ENCODE assay signal across 39 cellular contexts in genomic region chr2:190405995-190406394, GRCh38.
"Had no signal": no experiment of that assay in that cellular context is flagged by ENCODE, and none has a peak within 500 bp of the region (broad histone marks: within the 10 kb centered on the region; RNA-seq: fewer than 3 reads in every experiment).

No MANE protein-coding gene starts in this region.

- H3K9me3 Mint-ChIP-seq: activated naive CD4-positive, alpha-beta T cell treated with anti-CD3 and anti-CD28 coated beads, Interleukin-2, amount 10 ng/mL, durations not matched to agents 7 days and 5 days; activated naive CD4-positive, alpha-beta T cell treated with anti-CD3 and anti-CD28 coated beads, Interleukin-2, amount 50 U/mL, for 24 hours; activated naive CD4-positive, alpha-beta T cell treated with anti-CD3 and anti-CD28 coated beads, Interleukin-2, amount 50 U/mL, for 72 hours; activated naive CD8-positive, alpha-beta T cell treated with anti-CD3 and anti-CD28 coated beads for 36 hours; activated naive CD8-positive, alpha-beta T cell treated with anti-CD3 and anti-CD28 coated beads, Interleukin-2, amount 10 ng/mL, durations not matched to agents 7 days and 5 days; activated naive CD8-positive, alpha-beta T cell treated with anti-CD3 and anti-CD28 coated beads, Interleukin-2, amount 50 U/mL, for 24 hours; activated T-cell treated with anti-CD3 and anti-CD28 coated beads, Interleukin-2, amount 50 U/mL, for 24 hours; activated T-cell treated with anti-CD3 and anti-CD28 coated beads, Interleukin-2, amount 50 U/mL, for 4 hours; activated T-cell treated with anti-CD3 and anti-CD28 coated beads, Interleukin-2, amount 50 U/mL, for 72 hours; activated T-helper 1 cell treated with anti-CD3 and anti-CD28 coated beads, Interleukin-12 subunit alpha, Interleukin-12 subunit beta, Interleukin-2, Interleukin-4 antibody, amounts not matched to agents 30 ng/mL and 10 ng/mL and 1 ng/mL, durations not matched to agents 14 hours and 24 hours and 36 hours; activated T-helper 17 cell treated with anti-CD3 and anti-CD28 coated beads, Interleukin-2, amount 50 U/mL, for 72 hours; activated T-helper 2 cell treated with anti-CD3 and anti-CD28 coated beads, Interferon-gamma antibody, Interleukin-2, Interleukin-4, amounts not matched to agents 10 μg/mL and 5 μg/mL and 100 μg/mL, durations not matched to agents 14 hours and 24 hours and 36 hours; brain; central memory CD8-positive, alpha-beta T cell had no signal

- ATAC-seq: activated naive CD4-positive, alpha-beta T cell treated with anti-CD3 and anti-CD28 coated beads, Interleukin-2, amount 50 U/mL, for 72 hours; activated naive CD8-positive, alpha-beta T cell treated with anti-CD3 and anti-CD28 coated beads, Interleukin-2, amount 50 U/mL, for 24 hours; activated T-cell treated with anti-CD3 and anti-CD28 coated beads, Interleukin-2, amount 50 U/mL, for 4 hours; activated T-cell treated with anti-CD3 and anti-CD28 coated beads, Interleukin-2, amount 50 U/mL, for 72 hours; activated T-helper 17 cell treated with anti-CD3 and anti-CD28 coated beads, Interleukin-2, amount 50 U/mL, for 72 hours; body of pancreas had no signal

- H3K4me3 Mint-ChIP-seq: activated naive CD4-positive, alpha-beta T cell treated with anti-CD3 and anti-CD28 coated beads for 36 hours; activated naive CD4-positive, alpha-beta T cell treated with anti-CD3 and anti-CD28 coated beads, Interleukin-2, amount 10 ng/mL, durations not matched to agents 7 days and 5 days; activated naive CD4-positive, alpha-beta T cell treated with anti-CD3 and anti-CD28 coated beads, Interleukin-2, amount 50 U/mL, for 24 hours; activated naive CD8-positive, alpha-beta T cell; activated naive CD8-positive, alpha-beta T cell treated with anti-CD3 and anti-CD28 coated beads for 36 hours; activated naive CD8-positive, alpha-beta T cell treated with anti-CD3 and anti-CD28 coated beads, Interleukin-2, amount 10 ng/mL, durations not matched to agents 7 days and 5 days; activated naive CD8-positive, alpha-beta T cell treated with anti-CD3 and anti-CD28 coated beads, Interleukin-2, amount 50 U/mL, for 24 hours; activated T-cell treated with anti-CD3 and anti-CD28 coated beads, Interleukin-2, amount 50 U/mL, for 24 hours; activated T-cell treated with anti-CD3 and anti-CD28 coated beads, Interleukin-2, amount 50 U/mL, for 4 hours; activated T-cell treated with anti-CD3 and anti-CD28 coated beads, Interleukin-2, amount 50 U/mL, for 72 hours; activated T-helper 1 cell treated with anti-CD3 and anti-CD28 coated beads, Interleukin-12 subunit alpha, Interleukin-12 subunit beta, Interleukin-2, Interleukin-4 antibody, amounts not matched to agents 30 ng/mL and 10 ng/mL and 1 ng/mL, durations not matched to agents 14 hours and 24 hours and 36 hours; activated T-helper 17 cell treated with anti-CD3 and anti-CD28 coated beads, Interleukin-2, amount 50 U/mL, for 72 hours; brain; central memory CD8-positive, alpha-beta T cell had no signal

- H3K27ac Mint-ChIP-seq: activated naive CD4-positive, alpha-beta T cell treated with anti-CD3 and anti-CD28 coated beads for 36 hours; activated naive CD4-positive, alpha-beta T cell treated with anti-CD3 and anti-CD28 coated beads, Interleukin-2, amount 10 ng/mL, durations not matched to agents 7 days and 5 days; activated naive CD4-positive, alpha-beta T cell treated with anti-CD3 and anti-CD28 coated beads, Interleukin-2, amount 50 U/mL, for 24 hours; activated naive CD4-positive, alpha-beta T cell treated with anti-CD3 and anti-CD28 coated beads, Interleukin-2, amount 50 U/mL, for 72 hours; activated naive CD8-positive, alpha-beta T cell; activated naive CD8-positive, alpha-beta T cell treated with anti-CD3 and anti-CD28 coated beads for 36 hours; activated naive CD8-positive, alpha-beta T cell treated with anti-CD3 and anti-CD28 coated beads, Interleukin-2, amount 10 ng/mL, durations not matched to agents 7 days and 5 days; activated naive CD8-positive, alpha-beta T cell treated with anti-CD3 and anti-CD28 coated beads, Interleukin-2, amount 50 U/mL, for 24 hours; activated T-cell treated with anti-CD3 and anti-CD28 coated beads, Interleukin-2, amount 50 U/mL, for 24 hours; activated T-cell treated with anti-CD3 and anti-CD28 coated beads, Interleukin-2, amount 50 U/mL, for 72 hours; activated T-helper 1 cell treated with anti-CD3 and anti-CD28 coated beads, Interleukin-12 subunit alpha, Interleukin-12 subunit beta, Interleukin-2, Interleukin-4 antibody, amounts not matched to agents 30 ng/mL and 10 ng/mL and 1 ng/mL, durations not matched to agents 14 hours and 24 hours and 36 hours; activated T-helper 17 cell treated with anti-CD3 and anti-CD28 coated beads, Interleukin-2, amount 50 U/mL, for 72 hours; activated T-helper 2 cell treated with anti-CD3 and anti-CD28 coated beads, Interferon-gamma antibody, Interleukin-2, Interleukin-4, amounts not matched to agents 10 μg/mL and 5 μg/mL and 100 μg/mL, durations not matched to agents 14 hours and 24 hours and 36 hours; brain had no signal

- H3K27me3 ChIP-seq: adrenal gland, body of pancreas, brain microvascular endothelial cell, breast epithelium had no signal

- H3K36me3 Mint-ChIP-seq: activated naive CD4-positive, alpha-beta T cell treated with anti-CD3 and anti-CD28 coated beads, Interleukin-2, amount 10 ng/mL, durations not matched to agents 7 days and 5 days; activated naive CD4-positive, alpha-beta T cell treated with anti-CD3 and anti-CD28 coated beads, Interleukin-2, amount 50 U/mL, for 72 hours; activated naive CD8-positive, alpha-beta T cell; activated naive CD8-positive, alpha-beta T cell treated with anti-CD3 and anti-CD28 coated beads for 36 hours; brain had no signal

- DNase-seq: activated effector memory CD4-positive, alpha-beta T cell treated with anti-CD3 and anti-CD28 coated beads, Interleukin-2, amount 50 U/mL, for 16 hours; activated effector memory CD4-positive, alpha-beta T cell treated with Interleukin-2 at 50 U/mL for 16 hours; activated gamma-delta T cell; activated gamma-delta T cell treated with Interleukin-2 at 50 U/mL for 16 hours; activated naive CD4-positive, alpha-beta T cell; activated naive CD4-positive, alpha-beta T cell treated with anti-CD3 and anti-CD28 coated beads for 36 hours; activated naive CD4-positive, alpha-beta T cell treated with anti-CD3 and anti-CD28 coated beads, Interleukin-2, amount 10 ng/mL, durations not matched to agents 7 days and 5 days; activated naive CD4-positive, alpha-beta T cell treated with anti-CD3 and anti-CD28 coated beads, Interleukin-2, amount 50 U/mL, for 16 hours; activated naive CD4-positive, alpha-beta T cell treated with Interleukin-2 at 50 U/mL for 16 hours; activated naive CD8-positive, alpha-beta T cell treated with anti-CD3 and anti-CD28 coated beads for 36 hours; activated naive CD8-positive, alpha-beta T cell treated with anti-CD3 and anti-CD28 coated beads, Interleukin-2, amount 10 ng/mL, durations not matched to agents 7 days and 5 days; activated naive CD8-positive, alpha-beta T cell treated with anti-CD3 and anti-CD28 coated beads, Interleukin-2, amount 50 U/mL, for 24 hours; activated T-cell treated with anti-CD3 and anti-CD28 coated beads, Interleukin-2, amount 50 U/mL, for 1 hour; activated T-cell treated with anti-CD3 and anti-CD28 coated beads, Interleukin-2, amount 50 U/mL, for 24 hours; activated T-cell treated with anti-CD3 and anti-CD28 coated beads, Interleukin-2, amount 50 U/mL, for 4 hours; activated T-cell treated with anti-CD3 and anti-CD28 coated beads, Interleukin-2, amount 50 U/mL, for 48 hours; activated T-cell treated with anti-CD3 and anti-CD28 coated beads, Interleukin-2, amount 50 U/mL, for 72 hours; adrenal gland; amniotic stem cell; amygdala; anterior cingulate cortex; aorta; body of pancreas; brain microvascular endothelial cell; caudate nucleus; central memory CD4-positive, alpha-beta T cell; cerebellar nuclear complex had no signal

- H3K27me3 Mint-ChIP-seq: activated naive CD4-positive, alpha-beta T cell treated with anti-CD3 and anti-CD28 coated beads, Interleukin-2, amount 10 ng/mL, durations not matched to agents 7 days and 5 days; activated naive CD4-positive, alpha-beta T cell treated with anti-CD3 and anti-CD28 coated beads, Interleukin-2, amount 50 U/mL, for 24 hours; activated naive CD8-positive, alpha-beta T cell; activated naive CD8-positive, alpha-beta T cell treated with anti-CD3 and anti-CD28 coated beads for 36 hours; activated naive CD8-positive, alpha-beta T cell treated with anti-CD3 and anti-CD28 coated beads, Interleukin-2, amount 10 ng/mL, durations not matched to agents 7 days and 5 days; activated naive CD8-positive, alpha-beta T cell treated with anti-CD3 and anti-CD28 coated beads, Interleukin-2, amount 50 U/mL, for 24 hours; activated T-cell treated with anti-CD3 and anti-CD28 coated beads, Interleukin-2, amount 50 U/mL, for 24 hours; activated T-helper 17 cell treated with anti-CD3 and anti-CD28 coated beads, Interleukin-2, amount 50 U/mL, for 72 hours; central memory CD8-positive, alpha-beta T cell had no signal

- FAIRE-seq: astrocyte, bronchial epithelial cell had no signal

- H3K27ac ChIP-seq: adrenal gland, brain microvascular endothelial cell, cardiac muscle cell had no signal

- H3K4me3 ChIP-seq: adrenal gland, body of pancreas, breast epithelium, cardiac muscle cell had no signal

- H3K9me3 ChIP-seq: adrenal gland, body of pancreas, breast epithelium had no signal

- H3K36me3 ChIP-seq: adrenal gland, brain microvascular endothelial cell, breast epithelium, cardiac muscle cell had no signal
